ENCODE assay signal across 26 cellular contexts in the genomic region with DNA sequence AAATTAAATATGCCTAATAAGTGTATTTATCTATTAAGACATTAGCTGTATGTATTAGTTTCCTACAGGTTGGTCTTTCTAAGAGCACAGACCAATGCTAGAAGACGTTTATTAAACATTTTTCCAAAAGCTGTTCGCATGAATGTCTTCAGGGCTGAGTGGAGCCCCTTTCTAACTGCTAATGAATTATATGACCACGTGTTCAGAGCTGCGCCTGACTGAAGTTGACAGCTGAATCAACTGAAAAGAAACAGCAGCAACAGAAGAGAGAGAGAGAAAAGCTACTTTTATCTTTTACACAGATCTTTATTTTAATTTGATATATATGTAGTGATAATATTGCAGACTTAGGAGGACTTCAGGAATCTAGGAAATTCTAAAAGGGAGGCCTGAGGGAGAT.
"Had no signal": no experiment of that assay in that cellular context is flagged by ENCODE, and none has a peak within 500 bp of the region (broad histone marks: within the 10 kb centered on the region; RNA-seq: fewer than 3 reads in every experiment).

No MANE protein-coding gene starts in this region.

- H3K36me3 Mint-ChIP-seq: neural progenitor cell had no signal

- ATAC-seq: effector memory CD8-positive, alpha-beta T cell; gastrocnemius medialis; left ventricle myocardium superior; naive thymus-derived CD8-positive, alpha-beta T cell; right cardiac atrium; stimulated activated naive CD8-positive, alpha-beta T cell treated with anti-CD3 and anti-CD28 coated beads, Interleukin-15, Interleukin-2, amounts not matched to agents 100 U/mL and 50 U/mL, for 24 hours had no signal

- H3K9me3 Mint-ChIP-seq: activated CD4-positive, alpha-beta memory T cell treated with anti-CD3 and anti-CD28 coated beads, Interleukin-2, amount 10 ng/mL, durations not matched to agents 7 days and 5 days; activated CD4-positive, alpha-beta T cell treated with anti-CD3 and anti-CD28 coated beads, Interleukin-2, amount 10 ng/mL, durations not matched to agents 24 days and 14 days; activated T-cell treated with anti-CD3 and anti-CD28 coated beads, Interleukin-2, amount 50 U/mL, for 24 hours; effector memory CD8-positive, alpha-beta T cell; naive thymus-derived CD8-positive, alpha-beta T cell; neural progenitor cell had no signal

- H3K27me3 ChIP-seq: brain microvascular endothelial cell, gastrocnemius medialis, hepatocyte, spleen, testis, transverse colon had no signal

- H2AFZ ChIP-seq: hepatocyte, neural progenitor cell had no signal

- H3K27ac Mint-ChIP-seq: activated CD4-positive, alpha-beta memory T cell treated with anti-CD3 and anti-CD28 coated beads, Interleukin-2, amount 10 ng/mL, durations not matched to agents 7 days and 5 days; activated CD4-positive, alpha-beta T cell treated with anti-CD3 and anti-CD28 coated beads, Interleukin-2, amount 10 ng/mL, durations not matched to agents 24 days and 14 days; activated T-cell treated with anti-CD3 and anti-CD28 coated beads, Interleukin-2, amount 50 U/mL, for 24 hours; effector memory CD8-positive, alpha-beta T cell; naive thymus-derived CD8-positive, alpha-beta T cell; neural progenitor cell had no signal

- H3K4me3 ChIP-seq: coronary artery, gastrocnemius medialis, hepatocyte, neural progenitor cell, spleen, testis, transverse colon had no signal

- H3K4me1 ChIP-seq: gastrocnemius medialis, testis had no signal

- H3K27ac ChIP-seq: brain microvascular endothelial cell, coronary artery, gastrocnemius medialis, hepatocyte, neural progenitor cell, spleen, testis, transverse colon, WERI-Rb-1 had no signal

- H3K9ac ChIP-seq: neural progenitor cell had no signal

- H3K4me3 Mint-ChIP-seq: activated CD4-positive, alpha-beta memory T cell treated with anti-CD3 and anti-CD28 coated beads, Interleukin-2, amount 10 ng/mL, durations not matched to agents 7 days and 5 days; activated CD4-positive, alpha-beta T cell treated with anti-CD3 and anti-CD28 coated beads, Interleukin-2, amount 10 ng/mL, durations not matched to agents 24 days and 14 days; activated T-cell treated with anti-CD3 and anti-CD28 coated beads, Interleukin-2, amount 50 U/mL, for 24 hours; effector memory CD8-positive, alpha-beta T cell; naive thymus-derived CD8-positive, alpha-beta T cell; neural progenitor cell had no signal

- H3K4me2 ChIP-seq: hepatocyte, neural progenitor cell had no signal

- H3K36me3 ChIP-seq: brain microvascular endothelial cell, gastrocnemius medialis, neural progenitor cell, spleen, transverse colon, WERI-Rb-1 had no signal

- H3K79me2 ChIP-seq: hepatocyte had no signal

- DNase-seq: activated CD4-positive, alpha-beta memory T cell treated with anti-CD3 and anti-CD28 coated beads, Interleukin-2, amount 10 ng/mL, durations not matched to agents 7 days and 5 days; activated CD4-positive, alpha-beta T cell treated with anti-CD3 and anti-CD28 coated beads, Interleukin-2, amount 10 ng/mL, durations not matched to agents 24 days and 14 days; activated CD4-positive, CD25-positive, alpha-beta regulatory T cell treated with anti-CD3 and anti-CD28 coated beads, Interleukin-2, amount 50 U/mL, for 72 hours; activated CD8-positive, alpha-beta memory T cell treated with anti-CD3 and anti-CD28 coated beads, Interleukin-2, amount 50 U/mL, for 48 hours; activated gamma-delta T cell; activated naive CD4-positive, alpha-beta T cell treated with anti-CD3 and anti-CD28 coated beads, Interleukin-2, amount 50 U/mL, for 16 hours; activated T-cell treated with anti-CD3 and anti-CD28 coated beads, Interleukin-2, amount 50 U/mL, for 24 hours; amniotic stem cell; brain microvascular endothelial cell; effector memory CD8-positive, alpha-beta T cell; erythroblast; gastrocnemius medialis; islet precursor cell; left ventricle myocardium superior; naive thymus-derived CD8-positive, alpha-beta T cell; occipital lobe; right cardiac atrium; spleen; stimulated activated naive CD8-positive, alpha-beta T cell treated with anti-CD3 and anti-CD28 coated beads, Interleukin-15, Interleukin-2, amounts not matched to agents 100 U/mL and 50 U/mL, for 24 hours; T1000; testis; transverse colon; WERI-Rb-1 had no signal

- H3K9me3 ChIP-seq: gastrocnemius medialis, spleen, testis, transverse colon had no signal
